Comparison of ENCODE assay signal across 12 cellular contexts in the genomic region with DNA sequence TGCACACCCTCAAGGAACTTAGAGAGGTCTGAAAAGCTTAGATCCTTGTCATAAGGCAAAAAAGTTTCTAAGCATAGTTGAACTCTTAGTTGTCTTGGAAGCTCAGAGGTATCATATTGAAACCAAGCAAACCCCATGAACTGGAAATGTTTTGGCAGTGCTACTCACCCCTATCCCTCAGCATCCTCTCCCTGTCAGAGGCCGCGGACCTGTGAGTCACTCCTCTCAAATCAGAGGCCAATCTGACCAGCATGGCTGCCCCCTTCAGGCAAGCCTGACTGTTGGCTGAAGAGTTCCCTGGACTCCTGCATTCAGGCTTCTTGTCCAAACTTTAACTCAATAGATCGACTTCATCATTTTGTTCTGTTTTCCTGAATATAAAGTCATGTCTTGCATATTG.
DNase-seq lines count a peak whose midpoint lies in the region; ATAC-seq and TF ChIP-seq lines count a peak whose summit lies in the region.
"Had no signal": no experiment of that assay in that cellular context is flagged by ENCODE, and none has a peak within 500 bp of the region (broad histone marks: within the 10 kb centered on the region; RNA-seq: fewer than 3 reads in every experiment).

No MANE protein-coding gene starts in this region.

- no peaks in the 10 kb centered on the region for H3K27me3 Mint-ChIP-seq in activated CD4-positive, alpha-beta memory T cell treated with anti-CD3 and anti-CD28 coated beads, Interleukin-2, amount 10 ng/mL, durations not matched to agents 7 days and 5 days
- H3K27me3 Mint-ChIP-seq: activated T-cell treated with anti-CD3 and anti-CD28 coated beads, Interleukin-2, amount 50 U/mL, for 24 hours had no signal

- H3K9me3 Mint-ChIP-seq in activated CD4-positive, alpha-beta memory T cell treated with anti-CD3 and anti-CD28 coated beads, Interleukin-2, amount 10 ng/mL, durations not matched to agents 7 days and 5 days: peaks cover 5% of the 10 kb centered on the region
- H3K9me3 Mint-ChIP-seq: CD8-positive, alpha-beta T cell had no signal

- no peak for TF ChIP-seq EP300 in esophagus muscularis mucosa (IDR thresholded peaks at IDR 0.05)

- H3K36me3 Mint-ChIP-seq in activated CD4-positive, alpha-beta memory T cell treated with anti-CD3 and anti-CD28 coated beads, Interleukin-2, amount 10 ng/mL, durations not matched to agents 7 days and 5 days (ENCODE audit: low read depth): no peaks in the 10 kb centered on the region
- H3K36me3 Mint-ChIP-seq: CD8-positive, alpha-beta T cell had no signal

- H3K4me1 ChIP-seq in SJSA1 (replicated peaks) (no peaks in the 10 kb centered on the region), esophagus muscularis mucosa (no peaks in the 10 kb centered on the region)

- TF ChIP-seq POLR2A in esophagus muscularis mucosa (IDR thresholded peaks at IDR 0.05; ENCODE audit: low read depth): no peak

- WGBS in esophagus muscularis mucosa: 86% methylated on average over 3 of the region's 3 CpGs

- H3K9me3 ChIP-seq in SJSA1 (replicated peaks): no peaks in the 10 kb centered on the region
- H3K9me3 ChIP-seq in esophagus muscularis mucosa: no peaks in the 10 kb centered on the region

- POLR2A ChIA-PET in activated CD4-positive, alpha-beta memory T cell treated with anti-CD3 and anti-CD28 coated beads, Interleukin-2, amount 10 ng/mL, durations not matched to agents 7 days and 5 days (lab: Charles Lee): no interaction called here

- H3K27ac ChIP-seq in SJSA1: no peak overlapping the region
- no peak overlapping the region for H3K27ac ChIP-seq in esophagus muscularis mucosa (replicated peaks in 1 of 4)

- no peaks in the 10 kb centered on the region for H3K4me1 Mint-ChIP-seq in activated CD4-positive, alpha-beta memory T cell treated with anti-CD3 and anti-CD28 coated beads, Interleukin-2, amount 10 ng/mL, durations not matched to agents 7 days and 5 days

- H3K4me3 ChIP-seq in SJSA1 (no peak overlapping the region), fibroblast of the aortic adventitia (ENCODE audit: low read depth, low read length) (no peak overlapping the region), esophagus muscularis mucosa (no peak overlapping the region)

- no peaks in the 10 kb centered on the region for H3K27me3 ChIP-seq in SJSA1 (replicated peaks)
- no peaks in the 10 kb centered on the region for H3K27me3 ChIP-seq in esophagus muscularis mucosa

- peak; percentile 58 for ATAC-seq in GM19463 (IDR thresholded peaks at IDR 0.05; ENCODE audit: unreplicated experiment)
- ATAC-seq in GM21717 (IDR thresholded peaks at IDR 0.05; ENCODE audit: unreplicated experiment): no peak
- no peak for ATAC-seq in HG03045 (IDR thresholded peaks at IDR 0.05; ENCODE audit: unreplicated experiment)
- ATAC-seq: CD8-positive, alpha-beta T cell had no signal

- peak; percentile 29 for DNase-seq in AG08396 (ENCODE audit: low spot score)
- DNase-seq in SJSA1 (ENCODE audit: low read depth in 1 of 2, low spot score in 2 of 2): peak; percentile 19 to 52
- DNase-seq in fibroblast of the aortic adventitia (ENCODE audit: low read depth): peak; percentile 16
- no peak for DNase-seq in esophagus muscularis mucosa (ENCODE audit: extremely low spot score)
- DNase-seq in activated CD4-positive, alpha-beta memory T cell treated with anti-CD3 and anti-CD28 coated beads, Interleukin-2, amount 10 ng/mL, durations not matched to agents 7 days and 5 days: no peak
- DNase-seq: activated T-cell treated with anti-CD3 and anti-CD28 coated beads, Interleukin-2, amount 50 U/mL, for 24 hours; CD8-positive, alpha-beta T cell; NCI-H187 treated with DMSO at 0.1 percent for 48 hours; posterior cingulate gyrus had no signal

- TF ChIP-seq CTCF in fibroblast of the aortic adventitia (IDR thresholded peaks at IDR 0.05; ENCODE audit: insufficient read depth, low read length) (peak; percentile 30), esophagus muscularis mucosa (IDR thresholded peaks at IDR 0.05) (no peak)

- no peak overlapping the region for H3K27ac Mint-ChIP-seq in activated CD4-positive, alpha-beta memory T cell treated with anti-CD3 and anti-CD28 coated beads, Interleukin-2, amount 10 ng/mL, durations not matched to agents 7 days and 5 days
- H3K27ac Mint-ChIP-seq: activated T-cell treated with anti-CD3 and anti-CD28 coated beads, Interleukin-2, amount 50 U/mL, for 24 hours; CD8-positive, alpha-beta T cell had no signal

- intact Hi-C loops in esophagus muscularis mucosa (cut with DNase I): no loop called here

- H3K36me3 ChIP-seq in SJSA1: no peaks in the 10 kb centered on the region
- no peaks in the 10 kb centered on the region for H3K36me3 ChIP-seq in esophagus muscularis mucosa

- CTCF ChIA-PET in activated CD4-positive, alpha-beta memory T cell treated with anti-CD3 and anti-CD28 coated beads, Interleukin-2, amount 10 ng/mL, durations not matched to agents 7 days and 5 days (lab: Charles Lee): no interaction called here

- no peak overlapping the region for H3K4me3 Mint-ChIP-seq in activated CD4-positive, alpha-beta memory T cell treated with anti-CD3 and anti-CD28 coated beads, Interleukin-2, amount 10 ng/mL, durations not matched to agents 7 days and 5 days
- H3K4me3 Mint-ChIP-seq: activated T-cell treated with anti-CD3 and anti-CD28 coated beads, Interleukin-2, amount 50 U/mL, for 24 hours; CD8-positive, alpha-beta T cell had no signal

Comparison
In these comparisons a context has a peak if more than half of its experiments do, and no peak if none do; other contexts are left out.
1. DNase-seq: peak in AG08396 (single experiment), SJSA1 (2 of 2) and fibroblast of the aortic adventitia (single experiment); none in esophagus muscularis mucosa (single experiment) and activated CD4-positive, alpha-beta memory T cell treated with anti-CD3 and anti-CD28 coated beads, Interleukin-2, amount 10 ng/mL, durations not matched to agents 7 days and 5 days (single experiment).